21 cellular contexts compared by ENCODE assay signal in genomic region chr2:207215300-207215699, GRCh38. TPM values are rescaled to one million over a fixed set of nuclear protein-coding genes. Genes with fewer than 3 reads are reported as not detected.
A peak's percentile ranks its signal among the peaks of the same experiment; 100 is the strongest.
DNase-seq lines count a peak whose midpoint lies in the region; ATAC-seq, FAIRE-seq and TF ChIP-seq lines count a peak whose summit lies in the region.
"Had no signal": no experiment of that assay in that cellular context is flagged by ENCODE, and none has a peak within 500 bp of the region (broad histone marks: within the 10 kb centered on the region; RNA-seq: fewer than 3 reads in every experiment).

No MANE protein-coding gene starts in this region.

- H2AFZ ChIP-seq in GM23338 (no peak overlapping the region), neural cell (ENCODE audit: low read depth, low read length) (peak overlapping the region; percentile 5)

- no peak for TF ChIP-seq EP300 in neural cell (conservative IDR thresholded peaks at IDR 0.05; ENCODE audit: poor library complexity, severe bottlenecking)

- TF ChIP-seq POLR2A in gastrocnemius medialis (IDR thresholded peaks at IDR 0.05), result no peak
- no peak for TF ChIP-seq POLR2A in GM12891 (IDR thresholded peaks at IDR 0.05; ENCODE audit: low read depth, low read length)

- H3K27me3 ChIP-seq in GM23338 (ENCODE audit: insufficient read depth) (no peaks in the 10 kb centered on the region), ectodermal cell (ENCODE audit: control insufficient read depth, insufficient read depth, low read length, poor library complexity, severe bottlenecking) (no peaks in the 10 kb centered on the region), neural cell (ENCODE audit: insufficient read depth, low read depth, low read length) (no peaks in the 10 kb centered on the region), gastrocnemius medialis (no peaks in the 10 kb centered on the region)
- H3K27me3 ChIP-seq: BLaER1 treated with 17β-estradiol and CSF1 and Interleukin-3, amounts not matched to agents 10 nM and 100 nM had no signal

- intact Hi-C loops in gastrocnemius medialis (cut with DNase I; ENCODE audit: low total_unique reads), result no loop called here

- no peaks in the 10 kb centered on the region for H3K9me2 ChIP-seq in GM23338 (ENCODE audit: insufficient read depth)
- H3K9me2 ChIP-seq in neural cell (ENCODE audit: insufficient read depth, low read length), result no peaks in the 10 kb centered on the region

- H3K79me2 ChIP-seq in GM23338 (replicated peaks; ENCODE audit: insufficient read depth), result no peaks in the 10 kb centered on the region
- H3K79me2 ChIP-seq in neural cell (replicated peaks; ENCODE audit: insufficient read depth, low read length), result no peaks in the 10 kb centered on the region

- H3K4me2 ChIP-seq in GM23338 (no peak overlapping the region), neural cell (ENCODE audit: low read length) (peak overlapping the region; percentile 35)
- H3K4me2 ChIP-seq: BLaER1 treated with 17β-estradiol and CSF1 and Interleukin-3, amounts not matched to agents 10 nM and 100 nM had no signal

- H3K4me1 ChIP-seq in GM23338 (ENCODE audit: insufficient read depth), result no peaks in the 10 kb centered on the region
- H3K4me1 ChIP-seq in ectodermal cell (ENCODE audit: control insufficient read depth, insufficient read depth, low read length), result peaks cover 19% of the 10 kb centered on the region
- H3K4me1 ChIP-seq in gastrocnemius medialis, result no peaks in the 10 kb centered on the region
- H3K4me1 ChIP-seq: BLaER1 treated with 17β-estradiol and CSF1 and Interleukin-3, amounts not matched to agents 10 nM and 100 nM had no signal

- no peak for DNase-seq in GM23338 (ENCODE audit: low spot score)
- DNase-seq in NCI-H69 (lab: John Stamatoyannopoulos, UW), result peak; percentile 87
- DNase-seq in gastrocnemius medialis, result no peak
- DNase-seq in stimulated activated CD4-positive, alpha-beta T cell treated with anti-CD3 and anti-CD28 coated beads, Interleukin-4, amount 100 ng/mL, for 24 hours, result no peak
- DNase-seq in GM12891 (ENCODE audit: insufficient read length, low spot score), result no peak
- no peak for DNase-seq in activated CD4-positive, CD25-positive, alpha-beta regulatory T cell (lab: John Stamatoyannopoulos, UW)
- DNase-seq: 8988T; Calu3; CD8-positive, alpha-beta T cell; DMS79 treated with DMSO at 0.1 percent for 48 hours; GF-D8; HCEC 1CT; IMR-90 had no signal

- no peaks in the 10 kb centered on the region for H3K36me3 Mint-ChIP-seq in GM23338 (ENCODE audit: low read depth)
- H3K36me3 Mint-ChIP-seq: CD8-positive, alpha-beta T cell had no signal

- TF ChIP-seq CTCF in GM23338 (conservative IDR thresholded peaks at IDR 0.05; ENCODE audit: low read depth in 2 of 2) (no peak), neural cell (IDR thresholded peaks at IDR 0.05; ENCODE audit: poor library complexity, severe bottlenecking) (no peak), gastrocnemius medialis (IDR thresholded peaks at IDR 0.05 in 4 of 5, conservative IDR thresholded peaks at IDR 0.05 in 1 of 5) (no peak)

- in situ Hi-C loops in gastrocnemius medialis (cut with MboI; ENCODE audit: low sequenced_read_pairs in 4 of 4), result no loop called here

- H3K4me3 ChIP-seq in GM23338 (no peak overlapping the region), ectodermal cell (ENCODE audit: insufficient read depth, low read depth, low read length) (no peak overlapping the region), neural cell (ENCODE audit: low read length) (no peak overlapping the region), gastrocnemius medialis (no peak overlapping the region)
- H3K4me3 ChIP-seq: BLaER1 treated with 17β-estradiol and CSF1 and Interleukin-3, amounts not matched to agents 10 nM and 100 nM; GM12878 had no signal

- no peak overlapping the region for H3K4me3 Mint-ChIP-seq in GM23338
- H3K4me3 Mint-ChIP-seq: B cell; CD8-positive, alpha-beta T cell had no signal

- no peaks in the 10 kb centered on the region for H3K36me3 ChIP-seq in GM23338 (ENCODE audit: insufficient read depth)
- H3K36me3 ChIP-seq in ectodermal cell (ENCODE audit: control insufficient read depth, insufficient read depth, low read length), result no peaks in the 10 kb centered on the region
- H3K36me3 ChIP-seq in neural cell (ENCODE audit: insufficient read depth, low read length), result no peaks in the 10 kb centered on the region
- no peaks in the 10 kb centered on the region for H3K36me3 ChIP-seq in gastrocnemius medialis
- H3K36me3 ChIP-seq: BLaER1 treated with 17β-estradiol and CSF1 and Interleukin-3, amounts not matched to agents 10 nM and 100 nM had no signal

- H3K9me3 ChIP-seq in ectodermal cell (ENCODE audit: control insufficient read depth, low read length) (no peaks in the 10 kb centered on the region), neural cell (ENCODE audit: low read length) (no peaks in the 10 kb centered on the region), gastrocnemius medialis (no peaks in the 10 kb centered on the region)

- no peaks in the 10 kb centered on the region for H4K20me1 ChIP-seq in GM23338 (replicated peaks; ENCODE audit: insufficient read depth)
- H4K20me1 ChIP-seq in neural cell (ENCODE audit: insufficient read depth), result no peaks in the 10 kb centered on the region
- H4K20me1 ChIP-seq: BLaER1 treated with 17β-estradiol and CSF1 and Interleukin-3, amounts not matched to agents 10 nM and 100 nM had no signal

- H3K27ac ChIP-seq in GM23338 (ENCODE audit: low read depth), result no peak overlapping the region
- H3K27ac ChIP-seq in ectodermal cell (ENCODE audit: insufficient read depth, low read depth, low read length, poor library complexity, severe bottlenecking), result peak overlapping the region; percentile 30
- H3K27ac ChIP-seq in neural cell (ENCODE audit: low read length), result peak overlapping the region; percentile 66
- no peak overlapping the region for H3K27ac ChIP-seq in gastrocnemius medialis
- H3K27ac ChIP-seq: BLaER1 treated with 17β-estradiol and CSF1 and Interleukin-3, amounts not matched to agents 10 nM and 100 nM; HL-60 had no signal

- FAIRE-seq in GM12891 (lab: Jason Lieb, UNC), result no peak
- FAIRE-seq: GM12878, GM19239, H54 had no signal

- 0 to 15% methylated on average over 1 to 2 of the region's 2 CpGs for WGBS in ectodermal cell, 2 experiments

- H3F3A ChIP-seq in GM23338 (replicated peaks; ENCODE audit: low read depth), result no peaks in the 10 kb centered on the region
- H3F3A ChIP-seq in neural cell (ENCODE audit: insufficient read depth, low read length, poor library complexity, severe bottlenecking), result no peaks in the 10 kb centered on the region

- H3K27me3 Mint-ChIP-seq in GM23338 (ENCODE audit: insufficient read depth, low read depth, poor library complexity), result peaks cover 1% of the 10 kb centered on the region

- TF ChIP-seq RAD21 in neural cell (conservative IDR thresholded peaks at IDR 0.05), result no peak

- ATAC-seq in GM23338 (peak; percentile 70), gastrocnemius medialis (no peak)
- ATAC-seq: CD8-positive, alpha-beta T cell; GM12878 had no signal

- H3K4me1 Mint-ChIP-seq in GM23338, result peaks cover 13% of the 10 kb centered on the region
- H3K4me1 Mint-ChIP-seq: B cell had no signal

- H3K9me3 Mint-ChIP-seq in GM23338, result no peaks in the 10 kb centered on the region; the same call in 2 of the 3 replicates
- H3K9me3 Mint-ChIP-seq: CD8-positive, alpha-beta T cell had no signal

- no peak overlapping the region for H3K27ac Mint-ChIP-seq in GM23338
- H3K27ac Mint-ChIP-seq: B cell; CD8-positive, alpha-beta T cell had no signal

- peak overlapping the region; percentile 38 for H3K9ac ChIP-seq in neural cell (ENCODE audit: low read length)
- H3K9ac ChIP-seq: BLaER1 treated with 17β-estradiol and CSF1 and Interleukin-3, amounts not matched to agents 10 nM and 100 nM had no signal

TF ChIP-seq in GM23338, 12 proteins besides CTCF, POLR2A, EP300 and RAD21 (continues in another document):
- TF ChIP-seq JUNB (IDR thresholded peaks at IDR 0.05; ENCODE audit: unreplicated experiment) (no peak), EZH2 (IDR thresholded peaks at IDR 0.05; ENCODE audit: low read depth, unreplicated experiment) (no peak), POLR2AphosphoS5 (IDR thresholded peaks at IDR 0.05; ENCODE audit: low read depth) (no peak)

TF ChIP-seq in neural cell, 6 proteins besides CTCF, POLR2A, EP300 and RAD21:
- TF ChIP-seq SMC3 (conservative IDR thresholded peaks at IDR 0.05; ENCODE audit: poor library complexity), result no peak

TF ChIP-seq in GM12891, 5 proteins besides CTCF, POLR2A, EP300 and RAD21:
- TF ChIP-seq POU2F2 (IDR thresholded peaks at IDR 0.05; ENCODE audit: low read depth, low read length) (no peak), PAX5 (IDR thresholded peaks at IDR 0.05; ENCODE audit: insufficient read depth, low read length, severe bottlenecking) (no peak), POLR2AphosphoS5 (IDR thresholded peaks at IDR 0.05; ENCODE audit: low read depth, low read length) (no peak), SPI1 (IDR thresholded peaks at IDR 0.05; ENCODE audit: low read depth, low read length) (no peak), TAF1 (IDR thresholded peaks at IDR 0.05; ENCODE audit: low read depth, low read length) (no peak)

RNA-seq across cellular contexts. Expression of gene KLF7, which starts 49.6 kb away (rescaled TPM):
- total RNA-seq in GM23338 (2014; rRNA removed; shearing (Covaris generic)), result 11.1 and 15.4 TPM in 2 replicates
- polyA plus RNA-seq in GM23338 (2016; fragmentation: Nextera tagmentation; extraction: Ambion mirVana) (5.7 and 7.6 TPM in 2 replicates), neural cell (28.1 and 31.5 TPM in 2 replicates)
- polyA plus RNA-seq in ectodermal cell (2013, experiment 1 of 4), result 12.3 TPM
- polyA plus RNA-seq in ectodermal cell (2013, experiment 2 of 4), result 9.7 TPM
- polyA plus RNA-seq in ectodermal cell (2013, experiment 3 of 4), result 6.2 TPM
- polyA plus RNA-seq in ectodermal cell (2013, experiment 4 of 4), result 7.5 TPM
- polyA minus RNA-seq in neural cell, result 102 and 141 TPM in 2 replicates
- 10 to 100 TPM in 1 of 4 donors, 1 to 10 TPM in 3; 6.8 to 12.0 (median 7.6) TPM for total RNA-seq in gastrocnemius medialis
- 6.7 TPM for polyA plus RNA-seq in GM12891 (2012; ENCODE audit: low read depth, missing spikeins)

Comparison
In these comparisons a context has a peak if more than half of its experiments do, and no peak if none do; other contexts are left out.
1. H3K27ac ChIP-seq: peak in ectodermal cell (single experiment) and neural cell (single experiment); none in GM23338 (single experiment) and gastrocnemius medialis (0 of 4).